Comparison of ENCODE assay signal across 1 cellular context in the genomic region with DNA sequence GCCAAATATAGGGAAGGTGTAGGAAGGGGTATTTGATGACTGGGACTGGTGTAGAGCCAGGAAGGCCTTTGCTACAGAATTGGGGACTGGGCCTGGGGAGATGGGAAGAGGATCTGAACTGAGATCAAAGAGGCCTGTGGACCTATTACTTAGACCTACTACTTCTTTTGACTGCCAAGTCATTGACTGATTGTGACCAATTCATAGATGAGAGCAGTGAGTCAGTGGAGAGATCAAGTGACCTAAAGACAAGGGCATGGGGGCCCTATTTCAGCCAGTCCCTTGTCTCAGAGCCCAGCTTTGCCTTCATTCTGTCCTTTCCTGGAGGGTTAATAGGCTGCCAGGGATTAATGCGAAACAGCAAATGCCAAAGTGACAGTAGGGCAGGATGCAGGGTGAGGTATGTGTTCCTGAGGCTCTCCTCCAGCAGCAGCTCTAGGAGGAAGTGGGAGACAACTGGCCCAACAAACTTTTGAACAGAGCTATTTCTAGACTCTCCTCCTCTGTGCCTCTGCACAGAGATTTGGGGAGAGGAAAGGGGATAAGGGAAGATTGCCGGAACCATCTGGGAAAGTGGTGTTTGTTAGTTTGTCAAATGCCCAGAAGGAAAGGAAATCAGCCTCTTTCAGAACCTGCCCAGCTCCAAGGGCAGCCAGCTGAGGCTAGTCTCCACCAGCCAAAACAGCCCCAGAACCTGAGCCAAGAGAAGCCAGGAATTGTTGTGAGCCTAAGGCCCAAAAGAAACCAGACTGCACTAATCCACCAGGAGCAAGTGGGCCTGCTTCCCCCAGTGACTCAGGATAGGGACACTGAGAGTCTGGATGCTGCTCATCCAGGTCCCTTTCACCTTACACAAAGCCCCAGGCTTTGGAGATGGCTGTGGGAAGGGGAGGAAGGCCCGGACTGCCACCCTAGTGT.
TF ChIP-seq lines count a peak whose summit lies in the region.

No MANE protein-coding gene starts in this region.

TF ChIP-seq in SK-N-SH treated with all-trans-retinoic acid at 6 μM for 48 hours, 23 proteins besides CTCF, POLR2A, EP300 and RAD21 (continued from another document):
- TF ChIP-seq, protein P1, sequence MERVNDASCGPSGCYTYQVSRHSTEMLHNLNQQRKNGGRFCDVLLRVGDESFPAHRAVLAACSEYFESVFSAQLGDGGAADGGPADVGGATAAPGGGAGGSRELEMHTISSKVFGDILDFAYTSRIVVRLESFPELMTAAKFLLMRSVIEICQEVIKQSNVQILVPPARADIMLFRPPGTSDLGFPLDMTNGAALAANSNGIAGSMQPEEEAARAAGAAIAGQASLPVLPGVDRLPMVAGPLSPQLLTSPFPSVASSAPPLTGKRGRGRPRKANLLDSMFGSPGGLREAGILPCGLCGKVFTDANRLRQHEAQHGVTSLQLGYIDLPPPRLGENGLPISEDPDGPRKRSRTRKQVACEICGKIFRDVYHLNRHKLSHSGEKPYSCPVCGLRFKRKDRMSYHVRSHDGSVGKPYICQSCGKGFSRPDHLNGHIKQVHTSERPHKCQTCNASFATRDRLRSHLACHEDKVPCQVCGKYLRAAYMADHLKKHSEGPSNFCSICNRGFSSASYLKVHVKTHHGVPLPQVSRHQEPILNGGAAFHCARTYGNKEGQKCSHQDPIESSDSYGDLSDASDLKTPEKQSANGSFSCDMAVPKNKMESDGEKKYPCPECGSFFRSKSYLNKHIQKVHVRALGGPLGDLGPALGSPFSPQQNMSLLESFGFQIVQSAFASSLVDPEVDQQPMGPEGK (CRISPR knock-in tag; IDR thresholded peaks at IDR 0.05; ENCODE audit: borderline replicate concordance), result no peak
- TF ChIP-seq ZNF70 (CRISPR knock-in tag; IDR thresholded peaks at IDR 0.05) (no peak), ZFP30 (CRISPR knock-in tag; IDR thresholded peaks at IDR 0.05) (no peak)
